ENCODE assay signal across 33 cellular contexts in the genomic region with DNA sequence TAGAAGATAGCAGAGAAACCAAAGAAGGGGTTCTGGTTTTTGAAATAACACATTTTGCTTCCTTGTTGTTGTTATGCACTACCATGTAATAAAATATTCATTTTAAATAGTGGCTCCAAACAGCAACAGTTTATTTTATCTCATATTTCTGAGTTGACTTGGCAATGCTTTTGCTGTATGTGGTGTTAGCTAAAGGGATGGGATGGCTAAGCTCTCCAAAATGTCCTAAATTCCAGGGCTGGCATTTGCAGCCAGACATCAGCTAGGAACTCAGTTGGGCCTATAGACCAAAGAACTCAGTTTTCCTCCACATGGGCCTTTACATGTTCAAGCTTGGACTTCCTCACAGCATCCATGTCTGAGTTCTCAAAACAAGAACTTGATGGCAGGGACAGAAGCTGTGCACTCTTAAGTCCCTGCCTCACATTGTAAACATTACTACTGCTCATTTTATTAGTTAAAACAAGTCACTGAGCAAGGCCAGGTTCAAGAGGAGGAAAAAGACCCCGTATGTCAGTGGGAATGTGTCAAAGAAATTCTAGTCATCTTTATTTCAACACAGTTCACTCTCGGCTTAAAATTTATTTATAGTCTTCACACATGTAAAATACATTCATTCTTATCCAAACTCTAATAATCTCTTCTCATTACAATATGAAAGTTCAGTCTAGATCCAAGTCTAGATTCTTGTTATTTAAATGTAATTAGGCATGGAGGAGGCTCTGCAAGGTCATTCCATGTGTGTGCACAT.
"Had no signal": no experiment of that assay in that cellular context is flagged by ENCODE, and none has a peak within 500 bp of the region (broad histone marks: within the 10 kb centered on the region; RNA-seq: fewer than 3 reads in every experiment).

No MANE protein-coding gene starts in this region.

- H3K27ac ChIP-seq: adrenal gland, breast epithelium, cardiac muscle cell, colonic mucosa, epithelial cell of prostate, esophagus squamous epithelium, gastroesophageal sphincter, heart right ventricle, hepatocyte, WERI-Rb-1 had no signal

- H3K36me3 ChIP-seq: adrenal gland, breast epithelium, cardiac muscle cell, colonic mucosa, esophagus squamous epithelium, gastroesophageal sphincter, heart right ventricle, WERI-Rb-1 had no signal

- H3K27me3 Mint-ChIP-seq: activated B cell treated with CpG ODN at 0.5 μM for 24 hours; activated CD8-positive, alpha-beta T cell treated with anti-CD3 and anti-CD28 coated beads for 36 hours; activated naive CD8-positive, alpha-beta T cell; activated T-helper 17 cell treated with anti-CD3 and anti-CD28 coated beads, Interleukin-2, amount 50 U/mL, for 72 hours had no signal

- H3K79me2 ChIP-seq: hepatocyte had no signal

- H3K27me3 ChIP-seq: adrenal gland, breast epithelium, cardiac muscle cell, colonic mucosa, esophagus squamous epithelium, gastroesophageal sphincter, heart right ventricle, hepatocyte had no signal

- H2AFZ ChIP-seq: hepatocyte had no signal

- H3K4me3 Mint-ChIP-seq: activated B cell treated with CpG ODN at 0.5 μM for 24 hours; activated CD8-positive, alpha-beta T cell treated with anti-CD3 and anti-CD28 coated beads for 36 hours; activated naive CD8-positive, alpha-beta T cell; activated T-cell treated with anti-CD3 and anti-CD28 coated beads, Interleukin-2, amount 50 U/mL, for 4 hours; activated T-helper 17 cell treated with anti-CD3 and anti-CD28 coated beads, Interleukin-2, amount 50 U/mL, for 72 hours; brain; T-helper 2 cell treated with Interferon-gamma antibody and Interleukin-4, amounts not matched to agents 5 μg/mL and 100 μg/mL, for 36 hours had no signal

- DNase-seq: activated B cell treated with CpG ODN at 0.5 μM for 24 hours; activated CD4-positive, alpha-beta T cell treated with anti-CD3 and anti-CD28 coated beads for 48 hours; activated CD4-positive, alpha-beta T cell treated with anti-CD3 and anti-CD28 coated beads, Interleukin-2, amount 50 U/mL, for 1 hour; activated CD4-positive, alpha-beta T cell treated with anti-CD3 and anti-CD28 coated beads, Interleukin-2, amount 50 U/mL, for 48 hours; activated CD8-positive, alpha-beta memory T cell treated with anti-CD3 and anti-CD28 coated beads for 24 hours; activated CD8-positive, alpha-beta T cell treated with anti-CD3 and anti-CD28 coated beads for 36 hours; activated effector memory CD4-positive, alpha-beta T cell treated with Interleukin-2 at 50 U/mL for 16 hours; activated gamma-delta T cell treated with Interleukin-2 at 50 U/mL for 16 hours; activated naive CD4-positive, alpha-beta T cell treated with anti-CD3 and anti-CD28 coated beads, Interleukin-2, amount 50 U/mL, for 16 hours; activated naive CD4-positive, alpha-beta T cell treated with Interleukin-2 at 50 U/mL for 16 hours; activated T-cell treated with anti-CD3 and anti-CD28 coated beads, Interleukin-2, amount 50 U/mL, for 4 hours; adrenal gland; amygdala; aorta; central memory CD4-positive, alpha-beta T cell; cerebellar nuclear complex; colonic mucosa; effector CD8-positive, alpha-beta T cell; esophagus squamous epithelium; foreskin melanocyte; heart right ventricle; T1000; WERI-Rb-1 had no signal

- H3K27ac Mint-ChIP-seq: activated B cell treated with CpG ODN at 0.5 μM for 24 hours; activated CD8-positive, alpha-beta T cell treated with anti-CD3 and anti-CD28 coated beads for 36 hours; activated naive CD8-positive, alpha-beta T cell; activated T-helper 17 cell treated with anti-CD3 and anti-CD28 coated beads, Interleukin-2, amount 50 U/mL, for 72 hours; brain; T-helper 2 cell treated with Interferon-gamma antibody and Interleukin-4, amounts not matched to agents 5 μg/mL and 100 μg/mL, for 36 hours had no signal

- ATAC-seq: activated CD4-positive, CD25-positive, alpha-beta regulatory T cell treated with anti-CD3 and anti-CD28 coated beads, Interleukin-2, amount 50 U/mL, for 24 hours; activated CD8-positive, alpha-beta T cell treated with anti-CD3 and anti-CD28 coated beads for 36 hours; activated T-cell treated with anti-CD3 and anti-CD28 coated beads, Interleukin-2, amount 50 U/mL, for 4 hours; activated T-helper 17 cell treated with anti-CD3 and anti-CD28 coated beads, Interleukin-2, amount 50 U/mL, for 72 hours; gastroesophageal sphincter; heart right ventricle had no signal

- H3K4me1 Mint-ChIP-seq: activated B cell treated with CpG ODN at 0.5 μM for 24 hours; activated T-helper 17 cell treated with anti-CD3 and anti-CD28 coated beads, Interleukin-2, amount 50 U/mL, for 72 hours; brain had no signal

- H3K4me3 ChIP-seq: adrenal gland, breast epithelium, cardiac muscle cell, colonic mucosa, esophagus squamous epithelium, gastroesophageal sphincter, heart right ventricle, hepatocyte had no signal

- H3K36me3 Mint-ChIP-seq: activated naive CD8-positive, alpha-beta T cell; brain had no signal

- H3K9me3 ChIP-seq: adrenal gland, breast epithelium, colonic mucosa, esophagus squamous epithelium, gastroesophageal sphincter, heart right ventricle had no signal

- H3K4me1 ChIP-seq: adrenal gland, breast epithelium, colonic mucosa, esophagus squamous epithelium, gastroesophageal sphincter, heart right ventricle had no signal

- H3K4me2 ChIP-seq: hepatocyte had no signal

- H3K9me3 Mint-ChIP-seq: brain had no signal
